Comparison of ENCODE assay signal across 17 cellular contexts in the genomic region with DNA sequence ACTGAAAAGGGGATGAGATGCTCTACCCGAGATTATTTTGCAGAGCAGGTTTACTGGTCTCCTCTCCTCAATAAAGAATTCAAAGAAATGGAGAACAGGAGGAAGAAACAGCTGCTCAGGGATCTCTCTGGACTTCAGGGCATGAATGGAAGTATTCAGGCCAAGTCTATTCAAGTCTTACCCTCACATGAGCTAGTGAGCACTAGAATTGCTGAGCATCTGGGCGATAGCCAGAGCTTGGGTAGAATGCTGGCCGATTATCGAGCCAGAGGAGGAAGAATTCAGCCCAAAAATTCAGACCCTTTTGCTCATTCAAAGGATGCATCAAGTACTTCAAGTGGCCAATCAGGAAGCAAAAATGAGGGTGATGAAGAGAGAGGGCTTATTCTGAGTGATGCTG. TPM values are rescaled to one million over a fixed set of nuclear protein-coding genes. Genes with fewer than 3 reads are reported as not detected.
DNase-seq lines count a peak whose midpoint lies in the region; ATAC-seq and TF ChIP-seq lines count a peak whose summit lies in the region.
"Had no signal": no experiment of that assay in that cellular context is flagged by ENCODE, and none has a peak within 500 bp of the region (broad histone marks: within the 10 kb centered on the region; RNA-seq: fewer than 3 reads in every experiment).

No MANE protein-coding gene starts in this region.

- H3F3A ChIP-seq in PC-3 (ENCODE audit: low read length, unreplicated experiment): no peaks in the 10 kb centered on the region

- no peak for TF ChIP-seq CTCF in PC-3 (conservative IDR thresholded peaks at IDR 0.05; ENCODE audit: low read depth, low read length)
- no peak for TF ChIP-seq CTCF in tibial artery (IDR thresholded peaks at IDR 0.05)

- DNase-seq in PC-3 (no peak), cerebellum (ENCODE audit: low spot score) (peak; percentile 6), midbrain (lab: John Stamatoyannopoulos, UW) (peak; percentile 42), tibial artery (no peak), Right ventricle myocardium inferior (ENCODE audit: missing footprints) (no peak)
- DNase-seq: DND-41, H9, NCI-H1417 treated with DMSO at 0.1 percent for 48 hours, NCI-H187 treated with DMSO at 0.1 percent for 48 hours, NCI-H345, NCI-H524 treated with DMSO at 0.1 percent for 48 hours had no signal

- no peak overlapping the region for H3K4me2 ChIP-seq in PC-3 (ENCODE audit: low read length)
- H3K4me2 ChIP-seq: KMS-11 had no signal

- no peaks in the 10 kb centered on the region for H3K9me2 ChIP-seq in PC-3 (replicated peaks; ENCODE audit: low read length)

- no peak overlapping the region for H2AFZ ChIP-seq in PC-3 (ENCODE audit: low read length)

- H3K36me3 ChIP-seq in PC-3 (ENCODE audit: low read depth, low read length) (peaks cover 25% of the 10 kb centered on the region; the same call in 1 of the 2 replicates), tibial artery (peaks cover 50 to 59% (median 55%) of the 10 kb centered on the region in 3 donors)

- no peaks in the 10 kb centered on the region for H4K20me1 ChIP-seq in PC-3 (ENCODE audit: low read length)

- CTCF ChIA-PET in PC-3 (lab: Charles Lee): no interaction called here

- intact Hi-C loops in PC-3 (cut with micrococcal nuclease) (no loop called here), tibial artery (cut with DNase I; ENCODE audit: low total_unique reads) (no loop called here), Right ventricle myocardium inferior (cut with DNase I) (no loop called here)

- no peak overlapping the region for H3K4me3 ChIP-seq in PC-3 (ENCODE audit: low read length)
- H3K4me3 ChIP-seq in tibial artery: no peak overlapping the region
- H3K4me3 ChIP-seq: SJSA1 had no signal

- TSS peak; percentile 27 for BruUV-seq in PC-3 (replicated peaks; lab: Mats Ljungman, UMichigan)

- H3K4me1 ChIP-seq in PC-3 (ENCODE audit: insufficient read depth, low read length) (no peaks in the 10 kb centered on the region), tibial artery (peaks cover 0 to 35% (median 15%) of the 10 kb centered on the region in 4 donors)
- H3K4me1 ChIP-seq: SJSA1 had no signal

- H3K27ac ChIP-seq in PC-3 (ENCODE audit: low read length) (no peak overlapping the region), tibial artery (peak overlapping the region; percentile 17 to 42)
- H3K27ac ChIP-seq: C4-2B, HL-60, KMS-11, SJSA1 had no signal

- H3K9me3 ChIP-seq in PC-3 (ENCODE audit: low read length) (no peaks in the 10 kb centered on the region), tibial artery (no peaks in the 10 kb centered on the region)
- H3K9me3 ChIP-seq: SJSA1 had no signal

- H3K27me3 ChIP-seq in PC-3 (ENCODE audit: low read length): no peaks in the 10 kb centered on the region
- H3K27me3 ChIP-seq in tibial artery: no peaks in the 10 kb centered on the region
- H3K27me3 ChIP-seq: SJSA1 had no signal

- H3K9ac ChIP-seq in PC-3 (ENCODE audit: low read length): no peak overlapping the region
- H3K9ac ChIP-seq: KMS-11 had no signal

- POLR2A ChIA-PET in PC-3 (lab: Charles Lee; ENCODE audit: unreplicated experiment): no interaction called here

- no peak for ATAC-seq in PC-3
- no peak for ATAC-seq in GM18867 (IDR thresholded peaks at IDR 0.05; ENCODE audit: unreplicated experiment)
- no peak for ATAC-seq in GM19467 (IDR thresholded peaks at IDR 0.05; ENCODE audit: unreplicated experiment)
- no peak for ATAC-seq in Right ventricle myocardium inferior

- no peaks in the 10 kb centered on the region for H3K79me2 ChIP-seq in PC-3 (ENCODE audit: low read length)

RNA-seq across cellular contexts. Expression of gene PIKFYVE, which starts 60.0 kb away (rescaled TPM):
- total RNA-seq in PC-3 (2014; rRNA removed): 18.8 and 19.4 TPM in 2 replicates
- total RNA-seq in cerebellum: 39.3 TPM
- 14.8 TPM for total RNA-seq in Right ventricle myocardium inferior

Comparison
In these comparisons a context has a peak if more than half of its experiments do, and no peak if none do; other contexts are left out.
1. DNase-seq: peak in cerebellum (single experiment) and midbrain (single experiment); none in PC-3 (single experiment), tibial artery (0 of 2) and Right ventricle myocardium inferior (single experiment).